ENCODE assay signal across 19 cellular contexts in genomic region chr2:62947403-62947802, GRCh38.
"Had no signal": no experiment of that assay in that cellular context is flagged by ENCODE, and none has a peak within 500 bp of the region (broad histone marks: within the 10 kb centered on the region; RNA-seq: fewer than 3 reads in every experiment).

No MANE protein-coding gene starts in this region.

- H3K27me3 Mint-ChIP-seq: dendritic cell treated with granulocyte-macrophage colony-stimulating factor and Interleukin-4, amounts not matched to agents 40 ng/mL and 50 ng/mL, for 4 days; memory B cell; stimulated activated memory B cell treated with anti-CD40 and anti-IgM and Interleukin-4, amounts not matched to agents 10 μg/mL and 1 μg/mL and 100 μg/mL, for 72 hours; stimulated activated naive CD8-positive, alpha-beta T cell treated with anti-CD3 and anti-CD28 coated beads, Interleukin-15, Interleukin-2, amounts not matched to agents 100 ng/mL and 50 ng/mL, for 24 hours had no signal

- H3K4me1 ChIP-seq: gastrocnemius medialis, heart right ventricle, left ventricle myocardium inferior, lower lobe of right lung, spleen had no signal

- H3K27ac Mint-ChIP-seq: dendritic cell treated with granulocyte-macrophage colony-stimulating factor and Interleukin-4, amounts not matched to agents 40 ng/mL and 50 ng/mL, for 4 days; memory B cell; natural killer cell; stimulated activated memory B cell treated with anti-CD40 and anti-IgM and Interleukin-4, amounts not matched to agents 10 μg/mL and 1 μg/mL and 100 μg/mL, for 72 hours; stimulated activated naive CD8-positive, alpha-beta T cell treated with anti-CD3 and anti-CD28 coated beads, Interleukin-15, Interleukin-2, amounts not matched to agents 100 ng/mL and 50 ng/mL, for 24 hours had no signal

- H3K36me3 Mint-ChIP-seq: natural killer cell had no signal

- H3K9me3 ChIP-seq: gastrocnemius medialis, heart right ventricle, left ventricle myocardium inferior, lower lobe of right lung, spleen, thoracic aorta had no signal

- H3K27ac ChIP-seq: gastrocnemius medialis, heart right ventricle, left ventricle myocardium inferior, lower lobe of right lung, spleen, thoracic aorta had no signal

- H3K4me3 Mint-ChIP-seq: dendritic cell treated with granulocyte-macrophage colony-stimulating factor and Interleukin-4, amounts not matched to agents 40 ng/mL and 50 ng/mL, for 4 days; memory B cell; mesothelial cell of epicardium; natural killer cell; neural crest cell; stimulated activated memory B cell treated with anti-CD40 and anti-IgM and Interleukin-4, amounts not matched to agents 10 μg/mL and 1 μg/mL and 100 μg/mL, for 72 hours; stimulated activated naive CD8-positive, alpha-beta T cell treated with anti-CD3 and anti-CD28 coated beads, Interleukin-15, Interleukin-2, amounts not matched to agents 100 ng/mL and 50 ng/mL, for 24 hours had no signal

- H3K4me3 ChIP-seq: gastrocnemius medialis, heart right ventricle, left ventricle myocardium inferior, lower lobe of right lung, spleen, thoracic aorta had no signal

- H3K4me1 Mint-ChIP-seq: memory B cell; natural killer cell; neural crest cell; stimulated activated memory B cell treated with anti-CD40 and anti-IgM and Interleukin-4, amounts not matched to agents 10 μg/mL and 1 μg/mL and 100 μg/mL, for 72 hours had no signal

- H3K9me3 Mint-ChIP-seq: dendritic cell treated with granulocyte-macrophage colony-stimulating factor and Interleukin-4, amounts not matched to agents 40 ng/mL and 50 ng/mL, for 4 days; memory B cell; mesothelial cell of epicardium; natural killer cell; neural crest cell; stimulated activated memory B cell treated with anti-CD40 and anti-IgM and Interleukin-4, amounts not matched to agents 10 μg/mL and 1 μg/mL and 100 μg/mL, for 72 hours; stimulated activated naive CD8-positive, alpha-beta T cell treated with anti-CD3 and anti-CD28 coated beads, Interleukin-15, Interleukin-2, amounts not matched to agents 100 ng/mL and 50 ng/mL, for 24 hours had no signal

- DNase-seq: gastrocnemius medialis; heart right ventricle; hypothalamus; islet precursor cell; left ventricle myocardium inferior; lower lobe of right lung; natural killer cell; posterior cingulate gyrus; spleen; stimulated activated CD4-positive, alpha-beta T cell treated with anti-CD3 and anti-CD28 coated beads, Interleukin-15, amount 100 ng/mL, for 24 hours; stimulated activated CD4-positive, alpha-beta T cell treated with anti-CD3 and anti-CD28 coated beads, Interleukin-1b, Interleukin-23, amount 100 ng/mL, for 48 hours; stimulated activated CD4-positive, alpha-beta T cell treated with anti-CD3 and anti-CD28 coated beads, Interleukin-4, amount 100 ng/mL, for 24 hours had no signal

- H3K27me3 ChIP-seq: gastrocnemius medialis, heart right ventricle, spleen had no signal
